14 cellular contexts compared by ENCODE assay signal in genomic region chr15:63986185-63986680, GRCh38.
DNase-seq lines count a peak whose midpoint lies in the region; ATAC-seq and TF ChIP-seq lines count a peak whose summit lies in the region.
"Had no signal": no experiment of that assay in that cellular context is flagged by ENCODE, and none has a peak within 500 bp of the region (broad histone marks: within the 10 kb centered on the region; RNA-seq: fewer than 3 reads in every experiment).

No MANE protein-coding gene starts in this region.

- no peak for TF ChIP-seq POLR2A in heart left ventricle (IDR thresholded peaks at IDR 0.05)

- peak overlapping the region; percentile 55 for H3K9ac ChIP-seq in OCI-LY3 (ENCODE audit: low read length)
- peak overlapping the region; percentile 20 for H3K9ac ChIP-seq in mesenchymal stem cell (ENCODE audit: low read length)

- H3K27ac ChIP-seq in heart left ventricle (peak overlapping the region; percentile 73 to 97 (median 87)), OCI-LY3 (ENCODE audit: low read length) (peak overlapping the region; percentile 97), mesenchymal stem cell (ENCODE audit: low read length, poor library complexity, severe bottlenecking) (no peak overlapping the region)

- H3K4me3 ChIP-seq in heart left ventricle, result no peak overlapping the region
- peak overlapping the region; percentile 13; the same call in 1 of the 2 replicates for H3K4me3 ChIP-seq in OCI-LY3 (ENCODE audit: low read length)
- H3K4me3 ChIP-seq in mesenchymal stem cell (ENCODE audit: insufficient read depth in 1 of 2, low read depth in 1 of 2, low read length in 2 of 2), result no peak overlapping the region
- H3K4me3 ChIP-seq: tibial nerve had no signal

- H3K9me3 ChIP-seq in heart left ventricle (no peaks in the 10 kb centered on the region), OCI-LY3 (ENCODE audit: insufficient read depth, low read length) (no peaks in the 10 kb centered on the region), mesenchymal stem cell (ENCODE audit: control insufficient read depth, low read length) (no peaks in the 10 kb centered on the region)
- H3K9me3 ChIP-seq: tibial nerve had no signal

- no peak for ATAC-seq in heart left ventricle
- no peak for ATAC-seq in HG03196 (IDR thresholded peaks at IDR 0.05; ENCODE audit: unreplicated experiment)
- ATAC-seq in HG03045 (IDR thresholded peaks at IDR 0.05; ENCODE audit: unreplicated experiment), result no peak

- no peaks in the 10 kb centered on the region for H3K27me3 ChIP-seq in heart left ventricle
- no peaks in the 10 kb centered on the region for H3K27me3 ChIP-seq in OCI-LY3 (ENCODE audit: low read depth, low read length)
- peaks cover 0 to 25% of the 10 kb centered on the region in 2 experiments for H3K27me3 ChIP-seq in mesenchymal stem cell (ENCODE audit: control insufficient read depth in 1 of 2, insufficient read depth in 1 of 2, low read length in 2 of 2)
- H3K27me3 ChIP-seq: tibial nerve had no signal

- H4K20me1 ChIP-seq in OCI-LY3 (ENCODE audit: insufficient read depth, low read length), result no peaks in the 10 kb centered on the region

- H3K4me2 ChIP-seq in OCI-LY3 (ENCODE audit: low read length), result peak overlapping the region; percentile 85
- H3K4me2 ChIP-seq in mesenchymal stem cell (ENCODE audit: low read length, poor library complexity, severe bottlenecking), result no peak overlapping the region

- H2AK5ac ChIP-seq in mesenchymal stem cell (ENCODE audit: low read length, severe bottlenecking), result no peak overlapping the region

- H4K91ac ChIP-seq in mesenchymal stem cell (ENCODE audit: low read length), result no peak overlapping the region

- DNase-seq in heart left ventricle, result no peak
- DNase-seq in cardiac septum (ENCODE audit: low spot score), result no peak
- no peak for DNase-seq in mesenchymal stem cell
- no peak for DNase-seq in type B pancreatic cell (ENCODE audit: extremely low spot score, unreplicated experiment)
- DNase-seq in SW 1271 (lab: John Stamatoyannopoulos, UW), result no peak
- DNase-seq: activated naive CD8-positive, alpha-beta T cell treated with anti-CD3 and anti-CD28 coated beads for 36 hours; NCI-H1930; NCI-H748 treated with DMSO at 0.1 percent for 48 hours; stimulated activated CD4-positive, alpha-beta T cell treated with anti-CD3 and anti-CD28 coated beads, Interleukin-12 subunit alpha, Interleukin-12 subunit beta, amount 100 ng/mL, for 4 hours; T1000 had no signal

- no peaks in the 10 kb centered on the region for H3K9me3 Mint-ChIP-seq in type B pancreatic cell
- H3K9me3 Mint-ChIP-seq: activated naive CD8-positive, alpha-beta T cell treated with anti-CD3 and anti-CD28 coated beads for 36 hours had no signal

- WGBS in heart left ventricle, 4 donors, result 78 to 84% (median 81%) methylated on average over 6 of the region's 6 CpGs
- 89% methylated on average over 6 of the region's 6 CpGs for WGBS in mesenchymal stem cell

- no peaks in the 10 kb centered on the region for H3K36me3 Mint-ChIP-seq in type B pancreatic cell
- H3K36me3 Mint-ChIP-seq: activated naive CD8-positive, alpha-beta T cell treated with anti-CD3 and anti-CD28 coated beads for 36 hours had no signal

- peaks cover 14% of the 10 kb centered on the region for H3K4me1 Mint-ChIP-seq in type B pancreatic cell (ENCODE audit: unreplicated experiment)

- no peak overlapping the region for H3K4ac ChIP-seq in mesenchymal stem cell (ENCODE audit: low read depth in 1 of 2, low read length in 2 of 2)

- no peaks in the 10 kb centered on the region for H3K79me1 ChIP-seq in mesenchymal stem cell (replicated peaks; ENCODE audit: low read length, poor library complexity, severe bottlenecking)

- H4K8ac ChIP-seq in mesenchymal stem cell (ENCODE audit: low read length), result no peak overlapping the region

- no peak overlapping the region for H3K23ac ChIP-seq in mesenchymal stem cell (ENCODE audit: low read length in 2 of 2)

- no peak overlapping the region for H3K18ac ChIP-seq in mesenchymal stem cell (ENCODE audit: low read depth in 1 of 2, low read length in 2 of 2)

- intact Hi-C loops in heart left ventricle (cut with DNase I), result loop anchor here in 2 of 10 donors (5.0 to 10.0 kb wide), 2 partner anchors 36 to 59 kb away; partner anchors contain the start of gene DAPK2 (in 1 of the 2)
- intact Hi-C loops in cardiac septum (cut with DNase I), result no loop called here

- no peaks in the 10 kb centered on the region for H3K36me3 ChIP-seq in heart left ventricle
- no peaks in the 10 kb centered on the region for H3K36me3 ChIP-seq in OCI-LY3 (replicated peaks; ENCODE audit: low read depth, low read length)
- H3K36me3 ChIP-seq in mesenchymal stem cell (ENCODE audit: control insufficient read depth in 1 of 2, insufficient read depth in 2 of 2, low read depth in 1 of 2, low read length in 2 of 2), result peaks cover 3 to 9% of the 10 kb centered on the region in 2 experiments
- H3K36me3 ChIP-seq: tibial nerve had no signal

- H2BK12ac ChIP-seq in mesenchymal stem cell (ENCODE audit: low read length in 2 of 2), result no peak overlapping the region

- TF ChIP-seq CTCF in heart left ventricle (IDR thresholded peaks at IDR 0.05) (no peak), OCI-LY3 (IDR thresholded peaks at IDR 0.05; ENCODE audit: low read depth, low read length) (no peak), type B pancreatic cell (conservative IDR thresholded peaks at IDR 0.05) (no peak)

- H3K79me2 ChIP-seq in OCI-LY3 (ENCODE audit: low read length), result no peaks in the 10 kb centered on the region

- no peak overlapping the region for H2BK5ac ChIP-seq in mesenchymal stem cell (ENCODE audit: low read depth, low read length, poor library complexity, severe bottlenecking)

- no peak overlapping the region for H3K14ac ChIP-seq in mesenchymal stem cell (ENCODE audit: low read length in 2 of 2)

- H2AFZ ChIP-seq in OCI-LY3 (ENCODE audit: low read depth, low read length) (no peak overlapping the region), mesenchymal stem cell (ENCODE audit: low read depth, low read length) (no peak overlapping the region)

- H2BK15ac ChIP-seq in mesenchymal stem cell (ENCODE audit: low read depth, poor library complexity, severe bottlenecking), result no peak overlapping the region

- H3K4me1 ChIP-seq in heart left ventricle (peaks cover 5 to 79% (median 62%) of the 10 kb centered on the region in 12 donors), OCI-LY3 (ENCODE audit: low read length) (peaks cover 82% of the 10 kb centered on the region), mesenchymal stem cell (ENCODE audit: control insufficient read depth, insufficient read depth, low read depth, low read length) (peaks cover 2% of the 10 kb centered on the region)

- no peak overlapping the region for H2BK120ac ChIP-seq in mesenchymal stem cell (ENCODE audit: low read depth, low read length)

- no peaks in the 10 kb centered on the region for H3K27me3 Mint-ChIP-seq in type B pancreatic cell
- H3K27me3 Mint-ChIP-seq: activated naive CD8-positive, alpha-beta T cell treated with anti-CD3 and anti-CD28 coated beads for 36 hours had no signal

- peak overlapping the region; percentile 72 for H3K27ac Mint-ChIP-seq in type B pancreatic cell
- H3K27ac Mint-ChIP-seq: activated naive CD8-positive, alpha-beta T cell treated with anti-CD3 and anti-CD28 coated beads for 36 hours had no signal

- no peak overlapping the region for H3K4me3 Mint-ChIP-seq in type B pancreatic cell
- H3K4me3 Mint-ChIP-seq: activated naive CD8-positive, alpha-beta T cell treated with anti-CD3 and anti-CD28 coated beads for 36 hours had no signal
